In genomic region chr5:138975098-138975847, GRCh38 we compare ENCODE assay signal across 9 cellular contexts.
A peak's percentile ranks its signal among the peaks of the same experiment; 100 is the strongest.
DNase-seq lines count a peak whose midpoint lies in the region; ATAC-seq and TF ChIP-seq lines count a peak whose summit lies in the region.
"Had no signal": no experiment of that assay in that cellular context is flagged by ENCODE, and none has a peak within 500 bp of the region (broad histone marks: within the 10 kb centered on the region; RNA-seq: fewer than 3 reads in every experiment).

No MANE protein-coding gene starts in this region.

- BruUV-seq in Calu3 (replicated peaks; lab: Mats Ljungman, UMichigan): no TSS peak

- H3K36me3 Mint-ChIP-seq in Calu3 (ENCODE audit: insufficient read depth, unreplicated experiment): peaks cover 5% of the 10 kb centered on the region

- CTCF ChIA-PET in Calu3 (lab: Charles Lee): interaction anchor here (1.1 kb wide), 1 partner anchor 10 kb away, joined by 3 read pairs; no protein-coding TSS in a partner anchor

- intact Hi-C loops in Calu3 (cut with micrococcal nuclease; ENCODE audit: unreplicated experiment): no loop called here

- H3K9me3 Mint-ChIP-seq in Calu3 (ENCODE audit: low read depth, unreplicated experiment): no peaks in the 10 kb centered on the region

- no peak for ATAC-seq in HG02981 (IDR thresholded peaks at IDR 0.05; ENCODE audit: unreplicated experiment)
- no peak for ATAC-seq in HG03095 (IDR thresholded peaks at IDR 0.05; ENCODE audit: unreplicated experiment)
- ATAC-seq: left colon had no signal

- no peak overlapping the region for H3K4me3 Mint-ChIP-seq in Calu3 (ENCODE audit: low read depth, unreplicated experiment)

- no peak for TF ChIP-seq CTCF in Calu3 (IDR thresholded peaks at IDR 0.05; ENCODE audit: unreplicated experiment)

- H3K4me1 Mint-ChIP-seq in Calu3 (ENCODE audit: low read depth, unreplicated experiment): peaks cover 7% of the 10 kb centered on the region

- DNase-seq in EH (ENCODE audit: low read depth) (peak; percentile 85), RPMI7951 (ENCODE audit: low read depth) (peak; percentile 95), globus pallidus (ENCODE audit: low spot score) (peak; percentile 70), pulmonary artery endothelial cell (ENCODE audit: low read depth, low spot score) (peak; percentile 59), Calu3 (no peak), activated gamma-delta T cell treated with Interleukin-2 at 50 U/mL for 16 hours (no peak)
- DNase-seq: left colon had no signal

- H3K27ac Mint-ChIP-seq in Calu3 (ENCODE audit: unreplicated experiment): no peak overlapping the region

- no peaks in the 10 kb centered on the region for H3K27me3 Mint-ChIP-seq in Calu3 (ENCODE audit: unreplicated experiment)

Comparison
In these comparisons a context has a peak if more than half of its experiments do, and no peak if none do; other contexts are left out.
1. DNase-seq: peak in EH (single experiment), RPMI7951 (single experiment), globus pallidus (single experiment) and pulmonary artery endothelial cell (single experiment); none in Calu3 (single experiment) and activated gamma-delta T cell treated with Interleukin-2 at 50 U/mL for 16 hours (single experiment).